ENCODE assay signal across 11 cellular contexts in genomic region chr6:15431762-15432495, GRCh38.
DNase-seq lines count a peak whose midpoint lies in the region; TF ChIP-seq lines count a peak whose summit lies in the region.
"Had no signal": no experiment of that assay in that cellular context is flagged by ENCODE, and none has a peak within 500 bp of the region (broad histone marks: within the 10 kb centered on the region; RNA-seq: fewer than 3 reads in every experiment).

No MANE protein-coding gene starts in this region.

- POLR2A ChIA-PET in MCF 10A (lab: Yijun Ruan, JAX), result interaction anchor here (0.6 to 2.2 kb wide), 5 partner anchors 9 to 767 kb away, joined by 3 to 10 read pairs (median 4); no protein-coding TSS in a partner anchor

- peaks cover 97% of the 10 kb centered on the region for H3K79me2 ChIP-seq in mammary epithelial cell (ENCODE audit: insufficient read depth, low read length)

- CTCF ChIA-PET in MCF 10A (lab: Yijun Ruan, JAX) (interaction anchor here (0.6 to 2.0 kb wide), 7 partner anchors 9 to 666 kb away, joined by 3 to 6 read pairs (median 4); no protein-coding TSS in a partner anchor), mammary epithelial cell (lab: Charles Lee; ENCODE audit: low non-redundant PET) (no interaction called here)

- H3K27ac ChIP-seq in mammary epithelial cell (ENCODE audit: insufficient read depth, low read depth, low read length), result no peak overlapping the region
- peak overlapping the region; percentile 35 for H3K27ac ChIP-seq in suprapubic skin

- TF ChIP-seq CTCF in MCF 10A (IDR thresholded peaks at IDR 0.05; ENCODE audit: unreplicated experiment), result no peak
- no peak for TF ChIP-seq CTCF in mammary epithelial cell (conservative IDR thresholded peaks at IDR 0.05 in 1 of 2, IDR thresholded peaks at IDR 0.05 in 1 of 2; ENCODE audit: extremely low read depth in 1 of 2, insufficient read depth in 1 of 2, low read depth in 1 of 2, low read length in 2 of 2)
- TF ChIP-seq CTCF in suprapubic skin (IDR thresholded peaks at IDR 0.05), result no peak

- peaks cover 8% of the 10 kb centered on the region for H3K9me3 Mint-ChIP-seq in MCF 10A (ENCODE audit: unreplicated experiment)
- peaks cover 4% of the 10 kb centered on the region for H3K9me3 Mint-ChIP-seq in activated T-helper 1 cell treated with anti-CD3 and anti-CD28 coated beads, Interleukin-12 subunit alpha, Interleukin-12 subunit beta, Interleukin-2, Interleukin-4 antibody, amounts not matched to agents 30 ng/mL and 10 ng/mL and 1 ng/mL, durations not matched to agents 14 hours and 24 hours and 36 hours

- H2AFZ ChIP-seq in mammary epithelial cell (ENCODE audit: low read depth, low read length), result no peak overlapping the region

- H3K9me3 ChIP-seq in mammary epithelial cell (replicated peaks; ENCODE audit: insufficient read depth, low read length) (no peaks in the 10 kb centered on the region), suprapubic skin (peaks cover 11% of the 10 kb centered on the region)
- H3K9me3 ChIP-seq: BE2C had no signal

- H3K36me3 Mint-ChIP-seq in MCF 10A (ENCODE audit: insufficient read depth, unreplicated experiment), result peaks cover 5% of the 10 kb centered on the region
- peaks cover 38% of the 10 kb centered on the region for H3K36me3 Mint-ChIP-seq in activated T-helper 1 cell treated with anti-CD3 and anti-CD28 coated beads, Interleukin-12 subunit alpha, Interleukin-12 subunit beta, Interleukin-2, Interleukin-4 antibody, amounts not matched to agents 30 ng/mL and 10 ng/mL and 1 ng/mL, durations not matched to agents 14 hours and 24 hours and 36 hours (ENCODE audit: low read depth)

- dilution Hi-C loops in mammary epithelial cell (cut with HindIII; ENCODE audit: low sequenced_read_pairs), result no loop called here

- no peak overlapping the region for H3K4me2 ChIP-seq in mammary epithelial cell (ENCODE audit: insufficient read depth, low read depth, low read length)

- no peak for TF ChIP-seq EP300 in suprapubic skin (IDR thresholded peaks at IDR 0.05)

- intact Hi-C loops in MCF 10A (cut with micrococcal nuclease), result no loop called here
- intact Hi-C loops in mammary epithelial cell (cut with micrococcal nuclease), result no loop called here
- intact Hi-C loops in activated T-helper 1 cell treated with anti-CD3 and anti-CD28 coated beads, Interleukin-12 subunit alpha, Interleukin-12 subunit beta, Interleukin-2, Interleukin-4 antibody, amounts not matched to agents 30 ng/mL and 10 ng/mL and 1 ng/mL, durations not matched to agents 14 hours and 24 hours and 36 hours (cut with micrococcal nuclease), result loop anchor here (10.0 kb wide), 1 partner anchor 193 kb away; no protein-coding TSS in a partner anchor

- H3K36me3 ChIP-seq in mammary epithelial cell (ENCODE audit: insufficient read depth, low read length) (no peaks in the 10 kb centered on the region), suprapubic skin (no peaks in the 10 kb centered on the region)
- H3K36me3 ChIP-seq: BE2C had no signal

- H3K4me1 ChIP-seq in mammary epithelial cell (ENCODE audit: insufficient read depth, low read length) (peaks cover 36% of the 10 kb centered on the region), suprapubic skin (peaks cover 69% of the 10 kb centered on the region)

- H3K27me3 Mint-ChIP-seq in MCF 10A (ENCODE audit: insufficient read depth, unreplicated experiment), result no peaks in the 10 kb centered on the region
- no peaks in the 10 kb centered on the region for H3K27me3 Mint-ChIP-seq in activated T-helper 1 cell treated with anti-CD3 and anti-CD28 coated beads, Interleukin-12 subunit alpha, Interleukin-12 subunit beta, Interleukin-2, Interleukin-4 antibody, amounts not matched to agents 30 ng/mL and 10 ng/mL and 1 ng/mL, durations not matched to agents 14 hours and 24 hours and 36 hours (ENCODE audit: insufficient read depth)

- in situ Hi-C loops in mammary epithelial cell (cut with MboI; ENCODE audit: low sequenced_read_pairs in 2 of 2), result loop anchor here in 1 of 2 donors (25.0 kb wide), 1 partner anchor 170 kb away; no protein-coding TSS in a partner anchor

- BruUV-seq in MCF 10A (replicated peaks; lab: Mats Ljungman, UMichigan) (no TSS peak), mammary epithelial cell (replicated peaks; lab: Mats Ljungman, UMichigan) (no TSS peak)

- DNase-seq in MCF 10A (ENCODE audit: unreplicated experiment), result peak; percentile 47
- no peak for DNase-seq in mammary epithelial cell
- DNase-seq in activated T-helper 1 cell treated with anti-CD3 and anti-CD28 coated beads, Interleukin-12 subunit alpha, Interleukin-12 subunit beta, Interleukin-2, Interleukin-4 antibody, amounts not matched to agents 30 ng/mL and 10 ng/mL and 1 ng/mL, durations not matched to agents 14 hours and 24 hours and 36 hours (ENCODE audit: low spot score), result no peak
- DNase-seq in islet precursor cell, result peak; percentile 85
- no peak for DNase-seq in suprapubic skin (ENCODE audit: low spot score in 2 of 2)
- DNase-seq in hepatic stellate cell (ENCODE audit: low spot score), result no peak
- DNase-seq in ecto neural progenitor cell (ENCODE audit: low spot score), result no peak
- DNase-seq in activated effector memory CD4-positive, alpha-beta T cell treated with anti-CD3 and anti-CD28 coated beads, Interleukin-2, amount 50 U/mL, for 16 hours, result no peak
- DNase-seq: BE2C, cerebellar nuclear complex, NCI-H2081 had no signal

- H3K27ac Mint-ChIP-seq in MCF 10A (ENCODE audit: low read depth, unreplicated experiment), result peak overlapping the region; percentile 82
- peak overlapping the region; percentile 32 for H3K27ac Mint-ChIP-seq in activated T-helper 1 cell treated with anti-CD3 and anti-CD28 coated beads, Interleukin-12 subunit alpha, Interleukin-12 subunit beta, Interleukin-2, Interleukin-4 antibody, amounts not matched to agents 30 ng/mL and 10 ng/mL and 1 ng/mL, durations not matched to agents 14 hours and 24 hours and 36 hours

- no peaks in the 10 kb centered on the region for H4K20me1 ChIP-seq in mammary epithelial cell (ENCODE audit: insufficient read depth, low read length)

- H3K9ac ChIP-seq in mammary epithelial cell (ENCODE audit: insufficient read depth, low read length), result no peak overlapping the region

- H3K4me3 ChIP-seq in mammary epithelial cell (replicated peaks in 1 of 3; ENCODE audit: insufficient read depth in 1 of 3, low read depth in 2 of 3, low read length in 3 of 3) (no peak overlapping the region), suprapubic skin (no peak overlapping the region)

- peak overlapping the region; percentile 66 for H3K4me3 Mint-ChIP-seq in MCF 10A (ENCODE audit: unreplicated experiment)
- no peak overlapping the region for H3K4me3 Mint-ChIP-seq in activated T-helper 1 cell treated with anti-CD3 and anti-CD28 coated beads, Interleukin-12 subunit alpha, Interleukin-12 subunit beta, Interleukin-2, Interleukin-4 antibody, amounts not matched to agents 30 ng/mL and 10 ng/mL and 1 ng/mL, durations not matched to agents 14 hours and 24 hours and 36 hours

- H3K27me3 ChIP-seq in mammary epithelial cell (ENCODE audit: insufficient read depth, low read length) (no peaks in the 10 kb centered on the region), suprapubic skin (no peaks in the 10 kb centered on the region)
- H3K27me3 ChIP-seq: BE2C had no signal

- no peak for TF ChIP-seq POLR2A in suprapubic skin (IDR thresholded peaks at IDR 0.05)

- WGBS in mammary epithelial cell (ENCODE audit: low coverage, missing lambda C conversion rate), result 89% methylated on average over 6 of the region's 10 CpGs
- 65% methylated on average over 10 of the region's 10 CpGs for WGBS in suprapubic skin

- H3K4me1 Mint-ChIP-seq in MCF 10A (ENCODE audit: insufficient read depth, unreplicated experiment), result peaks cover 51% of the 10 kb centered on the region
- H3K4me1 Mint-ChIP-seq in activated T-helper 1 cell treated with anti-CD3 and anti-CD28 coated beads, Interleukin-12 subunit alpha, Interleukin-12 subunit beta, Interleukin-2, Interleukin-4 antibody, amounts not matched to agents 30 ng/mL and 10 ng/mL and 1 ng/mL, durations not matched to agents 14 hours and 24 hours and 36 hours (ENCODE audit: low read depth), result peaks cover 93% of the 10 kb centered on the region

Comparison
In these comparisons a context has a peak if more than half of its experiments do, and no peak if none do; other contexts are left out.
1. DNase-seq: peak in MCF 10A (single experiment) and islet precursor cell (single experiment); none in mammary epithelial cell (single experiment), activated T-helper 1 cell treated with anti-CD3 and anti-CD28 coated beads, Interleukin-12 subunit alpha, Interleukin-12 subunit beta, Interleukin-2, Interleukin-4 antibody, amounts not matched to agents 30 ng/mL and 10 ng/mL and 1 ng/mL, durations not matched to agents 14 hours and 24 hours and 36 hours (single experiment), suprapubic skin (0 of 2), hepatic stellate cell (single experiment), ecto neural progenitor cell (single experiment) and activated effector memory CD4-positive, alpha-beta T cell treated with anti-CD3 and anti-CD28 coated beads, Interleukin-2, amount 50 U/mL, for 16 hours (single experiment).